ENCODE assay signal across 1 cellular context in the genomic region with DNA sequence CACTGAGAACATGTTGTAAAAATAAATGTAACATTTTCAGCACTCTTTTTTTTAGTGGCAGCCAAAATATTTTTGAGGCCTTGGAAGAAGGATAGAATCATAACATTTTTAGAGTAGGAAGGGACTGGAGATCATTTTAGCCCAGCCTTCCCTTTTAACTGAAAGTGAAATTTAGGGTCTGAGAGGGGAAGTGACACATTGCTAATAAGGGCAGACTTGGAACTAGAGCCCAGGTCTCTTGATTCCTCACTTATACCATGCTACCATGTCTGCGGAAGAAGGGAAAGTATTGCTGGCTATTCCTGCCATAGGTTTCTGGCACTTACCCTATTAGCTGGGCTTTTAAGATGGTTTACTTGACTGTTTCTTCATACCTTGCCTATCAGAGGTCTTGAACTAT.
TF ChIP-seq lines count a peak whose summit lies in the region.

No MANE protein-coding gene starts in this region.

TF ChIP-seq in HCT116, 20 proteins besides CTCF, POLR2A, EP300 and RAD21 (continued from another document):
- no peak for TF ChIP-seq POLR2AphosphoS5 (IDR thresholded peaks at IDR 0.05; ENCODE audit: low read depth, low read length)
- TF ChIP-seq EGR1 (IDR thresholded peaks at IDR 0.05; ENCODE audit: low read depth), result no peak
- no peak for TF ChIP-seq ZFX (IDR thresholded peaks at IDR 0.05)
- TF ChIP-seq CEBPB (IDR thresholded peaks at IDR 0.05; ENCODE audit: low read depth), result no peak
- TF ChIP-seq, protein P1, sequence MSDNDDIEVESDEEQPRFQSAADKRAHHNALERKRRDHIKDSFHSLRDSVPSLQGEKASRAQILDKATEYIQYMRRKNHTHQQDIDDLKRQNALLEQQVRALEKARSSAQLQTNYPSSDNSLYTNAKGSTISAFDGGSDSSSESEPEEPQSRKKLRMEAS (IDR thresholded peaks at IDR 0.05), result no peak
- no peak for TF ChIP-seq SRF (IDR thresholded peaks at IDR 0.05; ENCODE audit: low read depth)
- no peak for TF ChIP-seq JUND (IDR thresholded peaks at IDR 0.05)
TF ChIP-seq in HCT116: peak in this region for 0.
